ENCODE assay signal across 22 cellular contexts in genomic region chr7:2202901-2203550, GRCh38. TPM values are rescaled to one million over a fixed set of nuclear protein-coding genes. Genes with fewer than 3 reads are reported as not detected.
DNase-seq lines count a peak whose midpoint lies in the region; ATAC-seq and TF ChIP-seq lines count a peak whose summit lies in the region.
"Had no signal": no experiment of that assay in that cellular context is flagged by ENCODE, and none has a peak within 500 bp of the region (broad histone marks: within the 10 kb centered on the region; RNA-seq: fewer than 3 reads in every experiment).

No MANE protein-coding gene starts in this region.

- H3K27me3 ChIP-seq in DOHH2 (ENCODE audit: control insufficient read depth, low read length) (no peaks in the 10 kb centered on the region), iPS-15b (ENCODE audit: control insufficient read depth, insufficient read depth, low read length) (no peaks in the 10 kb centered on the region), sigmoid colon (no peaks in the 10 kb centered on the region)
- H3K27me3 ChIP-seq: foreskin keratinocyte, pancreas, suprapubic skin had no signal

- H3K79me2 ChIP-seq in DOHH2 (ENCODE audit: control insufficient read depth, low read length), result peaks cover 34% of the 10 kb centered on the region

- H3K4me3 ChIP-seq in DOHH2 (ENCODE audit: low read length) (no peak overlapping the region), iPS-15b (ENCODE audit: low read depth, low read length) (no peak overlapping the region), sigmoid colon (no peak overlapping the region)
- H3K4me3 ChIP-seq: pancreas, suprapubic skin had no signal

- H3K4me1 ChIP-seq in DOHH2 (ENCODE audit: control insufficient read depth, low read length) (peaks cover 17% of the 10 kb centered on the region), iPS-15b (ENCODE audit: control insufficient read depth, insufficient read depth, low read length) (no peaks in the 10 kb centered on the region), sigmoid colon (peaks cover 0 to 40% (median 36%) of the 10 kb centered on the region in 4 donors)
- H3K4me1 ChIP-seq: foreskin keratinocyte, pancreas, suprapubic skin had no signal

- H3F3A ChIP-seq in DOHH2 (ENCODE audit: control insufficient read depth, insufficient read depth), result 0 out of 2 replicates have a peak, but pooled peaks cover 2% of the 10 kb centered on the region

- H3K9me2 ChIP-seq in DOHH2 (replicated peaks; ENCODE audit: control insufficient read depth, low read length), result no peaks in the 10 kb centered on the region

- H3K9me3 ChIP-seq in DOHH2 (ENCODE audit: control insufficient read depth, insufficient read depth, low read length), result peaks cover 18% of the 10 kb centered on the region; the same call in 1 of the 2 replicates
- H3K9me3 ChIP-seq in iPS-15b (ENCODE audit: control insufficient read depth, insufficient read depth, low read length), result no peaks in the 10 kb centered on the region
- H3K9me3 ChIP-seq in sigmoid colon, result no peaks in the 10 kb centered on the region
- H3K9me3 ChIP-seq: pancreas, suprapubic skin had no signal

- no peak overlapping the region for H3K27ac ChIP-seq in DOHH2 (ENCODE audit: low read depth, low read length)
- H3K27ac ChIP-seq in sigmoid colon, result peak overlapping the region in 3 of 4 donors; percentile 40 to 65 (median 60)
- H3K27ac ChIP-seq: foreskin keratinocyte, KMS-11, pancreas, suprapubic skin had no signal

- H3K36me3 ChIP-seq in DOHH2 (ENCODE audit: control insufficient read depth, low read length) (peaks cover 75% of the 10 kb centered on the region), iPS-15b (ENCODE audit: control insufficient read depth, insufficient read depth, low read length) (peaks cover 27% of the 10 kb centered on the region), sigmoid colon (peaks cover 0 to 33% (median 13%) of the 10 kb centered on the region in 4 donors)
- H3K36me3 ChIP-seq: pancreas had no signal

- no peak for TF ChIP-seq EP300 in sigmoid colon (IDR thresholded peaks at IDR 0.05)

- peak overlapping the region; percentile 12 for H3K9ac ChIP-seq in iPS-15b (ENCODE audit: low read depth, low read length)
- H3K9ac ChIP-seq: KMS-11 had no signal

- intact Hi-C loops in sigmoid colon (cut with DNase I), result loop anchor here (1.0 to 10.0 kb wide), 2 partner anchors 28 to 388 kb away; no protein-coding TSS in a partner anchor

- peak overlapping the region; percentile 46 for H3K4me2 ChIP-seq in DOHH2 (ENCODE audit: low read length)
- H3K4me2 ChIP-seq: KMS-11 had no signal

- no peak for TF ChIP-seq POLR2A in sigmoid colon (IDR thresholded peaks at IDR 0.05)

- H4K20me1 ChIP-seq in DOHH2 (ENCODE audit: control insufficient read depth, insufficient read depth, low read depth, low read length), result peaks cover 4% of the 10 kb centered on the region

- WGBS in sigmoid colon, 2 donors, result 90 to 91% methylated on average over 18 of the region's 18 CpGs

- no peak for ATAC-seq in HG02588 (IDR thresholded peaks at IDR 0.05; ENCODE audit: unreplicated experiment)
- ATAC-seq: activated CD4-positive, CD25-positive, alpha-beta regulatory T cell treated with anti-CD3 and anti-CD28 coated beads, Interleukin-2, amount 50 U/mL, for 24 hours; activated CD8-positive, alpha-beta T cell treated with anti-CD3 and anti-CD28 coated beads for 36 hours; activated naive CD4-positive, alpha-beta T cell treated with anti-CD3 and anti-CD28 coated beads, Interleukin-2, amount 50 U/mL, for 72 hours; foreskin keratinocyte; pancreas had no signal

- DNase-seq in activated CD8-positive, alpha-beta memory T cell treated with anti-CD3 and anti-CD28 coated beads, Interleukin-2, amount 50 U/mL, for 4 hours, result peak; percentile 11
- no peak for DNase-seq in activated CD8-positive, alpha-beta memory T cell treated with anti-CD3 and anti-CD28 coated beads for 24 hours
- DNase-seq in sigmoid colon, result peak; percentile 63
- DNase-seq in SIG-M5 (lab: John Stamatoyannopoulos, UW), result no peak
- no peak for DNase-seq in NCI-H510A (lab: John Stamatoyannopoulos, UW)
- DNase-seq: 8988T; activated CD8-positive, alpha-beta T cell treated with anti-CD3 and anti-CD28 coated beads for 36 hours; DMS53; effector CD8-positive, alpha-beta T cell; foreskin keratinocyte; kidney glomerular epithelial cell; naive B cell; NCI-H2227 treated with DMSO at 0.1 percent for 48 hours; NCI-H774; pancreas had no signal

- TF ChIP-seq CTCF in DOHH2 (IDR thresholded peaks at IDR 0.05; ENCODE audit: low read depth, low read length, poor library complexity, severe bottlenecking), result no peak
- no peak for TF ChIP-seq CTCF in sigmoid colon (IDR thresholded peaks at IDR 0.05)

RNA-seq across cellular contexts. Expression of gene MAD1L1, which starts 29.7 kb away (rescaled TPM):
- total RNA-seq in sigmoid colon, result 10 to 100 TPM; 12.1 to 30.5 (median 21.4) TPM
- 10 to 100 TPM; 10.2 to 38.4 (median 14.6) TPM for polyA plus RNA-seq in sigmoid colon

RNA-seq across cellular contexts. Expression of gene MRM2, which starts 39.0 kb away (rescaled TPM):
- 10 to 100 TPM; 13.2 to 20.8 (median 17.3) TPM for total RNA-seq in sigmoid colon
- polyA plus RNA-seq in sigmoid colon, result 10 to 100 TPM; 12.6 to 25.0 (median 22.4) TPM

RNA-seq across cellular contexts. Expression of gene NUDT1, which starts 39.0 kb away (rescaled TPM):
- total RNA-seq in sigmoid colon, result 10 to 100 TPM; 13.3 to 31.7 (median 26.9) TPM
- polyA plus RNA-seq in sigmoid colon, result 10 to 100 TPM; 21.7 to 46.9 (median 30.0) TPM

Comparison
In these comparisons a context has a peak if more than half of its experiments do, and no peak if none do; other contexts are left out.
1. DNase-seq: peak in activated CD8-positive, alpha-beta memory T cell treated with anti-CD3 and anti-CD28 coated beads, Interleukin-2, amount 50 U/mL, for 4 hours (single experiment) and sigmoid colon (single experiment); none in activated CD8-positive, alpha-beta memory T cell treated with anti-CD3 and anti-CD28 coated beads for 24 hours (single experiment), SIG-M5 (single experiment) and NCI-H510A (single experiment).